In the genomic region with DNA sequence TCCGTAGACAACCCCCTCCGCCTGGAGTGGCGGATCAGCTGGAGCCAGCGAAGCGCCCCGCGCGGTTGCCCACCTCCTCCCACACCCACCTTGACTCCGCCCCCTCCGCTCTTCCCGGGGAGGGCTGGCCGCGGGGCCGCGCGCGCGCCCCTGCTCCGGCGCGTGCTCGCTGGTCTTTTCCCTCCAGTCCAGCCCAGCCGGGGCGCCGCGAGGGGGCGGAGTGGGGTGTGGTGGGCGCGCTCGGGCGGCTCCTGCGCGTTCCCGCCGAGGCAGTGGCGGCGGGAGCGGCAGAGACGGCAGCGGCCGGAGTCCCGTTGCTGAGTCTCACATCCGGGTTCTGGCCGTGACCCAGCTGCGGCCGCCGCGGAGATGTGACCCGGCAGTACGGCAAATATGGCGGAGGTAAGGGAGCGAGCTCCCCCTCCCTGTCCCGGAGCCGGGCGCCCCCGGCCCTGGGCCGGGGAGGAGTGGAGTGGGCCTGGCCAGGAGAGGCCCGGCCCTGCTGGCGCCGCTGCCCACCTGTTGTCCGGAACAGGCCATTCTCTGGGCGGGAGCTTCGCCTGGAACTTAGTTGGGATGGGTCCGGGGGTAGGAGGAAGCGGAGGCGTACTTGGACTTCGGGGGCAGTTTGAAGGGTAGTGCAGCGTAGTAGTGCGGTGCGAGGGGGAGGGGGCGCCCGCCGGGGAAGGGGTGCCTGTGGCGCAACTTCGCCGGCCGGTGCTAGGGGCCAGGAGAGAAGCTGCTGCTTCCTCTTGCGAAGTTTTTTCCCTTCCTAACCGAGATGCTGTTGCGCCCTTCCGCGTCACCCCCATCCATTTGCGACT, we compare ENCODE assay signal across 1 cellular context.
A peak's percentile ranks its signal among the peaks of the same experiment; 100 is the strongest.
TF ChIP-seq lines count a peak whose summit lies in the region.

No MANE protein-coding gene starts in this region.

TF ChIP-seq in A549, 52 proteins besides CTCF, POLR2A, EP300 and RAD21 (continued from another document):
- TF ChIP-seq, protein P1, sequence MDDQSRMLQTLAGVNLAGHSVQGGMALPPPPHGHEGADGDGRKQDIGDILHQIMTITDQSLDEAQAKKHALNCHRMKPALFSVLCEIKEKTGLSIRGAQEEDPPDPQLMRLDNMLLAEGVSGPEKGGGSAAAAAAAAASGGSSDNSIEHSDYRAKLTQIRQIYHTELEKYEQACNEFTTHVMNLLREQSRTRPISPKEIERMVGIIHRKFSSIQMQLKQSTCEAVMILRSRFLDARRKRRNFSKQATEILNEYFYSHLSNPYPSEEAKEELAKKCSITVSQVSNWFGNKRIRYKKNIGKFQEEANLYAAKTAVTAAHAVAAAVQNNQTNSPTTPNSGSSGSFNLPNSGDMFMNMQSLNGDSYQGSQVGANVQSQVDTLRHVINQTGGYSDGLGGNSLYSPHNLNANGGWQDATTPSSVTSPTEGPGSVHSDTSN (IDR thresholded peaks at IDR 0.05): no peak
- 0 out of 2 replicates have a peak, but pooled peaks have one; percentile 8 for TF ChIP-seq TP53 (CRISPR knock-in tag; IDR thresholded peaks at IDR 0.05)
- TF ChIP-seq, protein P2, sequence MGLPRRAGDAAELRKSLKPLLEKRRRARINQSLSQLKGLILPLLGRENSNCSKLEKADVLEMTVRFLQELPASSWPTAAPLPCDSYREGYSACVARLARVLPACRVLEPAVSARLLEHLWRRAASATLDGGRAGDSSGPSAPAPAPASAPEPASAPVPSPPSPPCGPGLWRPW (IDR thresholded peaks at IDR 0.05): no peak
- TF ChIP-seq, protein P3, sequence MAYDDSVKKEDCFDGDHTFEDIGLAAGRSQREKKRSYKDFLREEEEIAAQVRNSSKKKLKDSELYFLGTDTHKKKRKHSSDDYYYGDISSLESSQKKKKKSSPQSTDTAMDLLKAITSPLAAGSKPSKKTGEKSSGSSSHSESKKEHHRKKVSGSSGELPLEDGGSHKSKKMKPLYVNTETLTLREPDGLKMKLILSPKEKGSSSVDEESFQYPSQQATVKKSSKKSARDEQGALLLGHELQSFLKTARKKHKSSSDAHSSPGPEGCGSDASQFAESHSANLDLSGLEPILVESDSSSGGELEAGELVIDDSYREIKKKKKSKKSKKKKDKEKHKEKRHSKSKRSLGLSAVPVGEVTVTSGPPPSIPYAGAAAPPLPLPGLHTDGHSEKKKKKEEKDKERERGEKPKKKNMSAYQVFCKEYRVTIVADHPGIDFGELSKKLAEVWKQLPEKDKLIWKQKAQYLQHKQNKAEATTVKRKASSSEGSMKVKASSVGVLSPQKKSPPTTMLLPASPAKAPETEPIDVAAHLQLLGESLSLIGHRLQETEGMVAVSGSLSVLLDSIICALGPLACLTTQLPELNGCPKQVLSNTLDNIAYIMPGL (CRISPR knock-in tag; IDR thresholded peaks at IDR 0.05; ENCODE audit: borderline replicate concordance): no peak
- no peak for TF ChIP-seq MAFK (IDR thresholded peaks at IDR 0.05; ENCODE audit: partially characterized antibody)
